8 cellular contexts compared by ENCODE assay signal in the genomic region with DNA sequence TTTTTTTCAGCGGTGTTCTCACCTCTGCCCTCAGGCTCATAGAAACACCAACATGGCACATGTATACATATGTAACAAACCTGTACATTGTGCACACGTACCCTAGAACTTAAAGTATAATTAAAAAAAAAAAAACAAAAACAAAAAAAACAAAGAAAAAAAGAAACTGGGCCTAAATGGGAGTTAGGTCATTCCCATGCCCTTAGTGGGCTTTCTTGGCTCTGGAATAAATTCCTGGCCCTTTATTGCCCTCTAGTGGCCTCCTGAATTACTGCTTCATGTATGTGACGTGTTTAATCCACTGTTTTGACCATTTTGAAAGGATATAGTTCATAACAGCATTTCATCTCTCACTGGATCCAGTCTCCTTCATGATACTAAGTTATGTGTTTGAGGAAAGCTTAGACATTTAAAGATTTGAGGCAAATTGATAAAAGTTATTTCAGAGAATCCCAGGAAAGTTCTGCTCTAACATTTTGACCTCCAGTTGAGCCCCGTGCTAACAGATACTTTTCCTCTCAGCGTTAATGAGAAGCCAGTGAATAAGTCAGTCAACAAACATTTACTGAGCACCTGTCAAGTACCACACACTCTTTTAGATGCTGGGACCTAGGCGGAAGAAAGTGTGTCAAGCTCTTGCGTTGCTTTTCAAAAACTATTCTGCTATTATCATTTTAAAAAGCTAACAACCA. TPM values are rescaled to one million over a fixed set of nuclear protein-coding genes. Genes with fewer than 3 reads are reported as not detected.
DNase-seq lines count a peak whose midpoint lies in the region; ATAC-seq and TF ChIP-seq lines count a peak whose summit lies in the region.

No MANE protein-coding gene starts in this region.

- DNase-seq in AG20443 (ENCODE audit: low spot score): peak; percentile 81
- peak; percentile 68 for DNase-seq in GM12865 (ENCODE audit: low read depth)
- DNase-seq in NCI-H2029 treated with DMSO at 0.1 percent for 48 hours (lab: John Stamatoyannopoulos, UW): peak; percentile 29
- peak; percentile 40 for DNase-seq in WTC11 (ENCODE audit: low spot score)
- DNase-seq in foreskin melanocyte: peak; percentile 54
- DNase-seq in omental fat pad (ENCODE audit: low spot score): no peak
- DNase-seq in mesenteric fat pad (ENCODE audit: low spot score): no peak

- ATAC-seq in WTC11 (peak; percentile 73), omental fat pad (ENCODE audit: low FRiP score) (no peak), GM19395 (IDR thresholded peaks at IDR 0.05; ENCODE audit: unreplicated experiment) (no peak)

- POLR2A ChIA-PET in WTC11 (lab: Charles Lee): no interaction called here

- H3K27ac Mint-ChIP-seq in WTC11: peak overlapping the region; percentile 78

- CTCF ChIA-PET in WTC11 (lab: Charles Lee): interaction anchor here (1.0 to 2.5 kb wide), 9 partner anchors 10 to 570 kb away, joined by 3 to 27 read pairs (median 4); a partner anchor contains a TSS

- peaks cover 11% of the 10 kb centered on the region for H3K36me3 Mint-ChIP-seq in WTC11

- 0 out of 2 replicates have a peak, but pooled peaks cover 3% of the 10 kb centered on the region for H3K27me3 Mint-ChIP-seq in WTC11 (ENCODE audit: low read depth)

- peaks cover 17% of the 10 kb centered on the region for H3K9me3 Mint-ChIP-seq in WTC11

- no peak overlapping the region for H3K4me3 Mint-ChIP-seq in WTC11

- H3K4me3 ChIP-seq in GM12865 (ENCODE audit: low read depth, low read length): no peak overlapping the region

- TF ChIP-seq CTCF in GM12865 (IDR thresholded peaks at IDR 0.05; ENCODE audit: insufficient read depth, low read depth, low read length, missing control alignments) (peak; percentile 69), WTC11 (IDR thresholded peaks at IDR 0.05) (peak; percentile 80), omental fat pad (IDR thresholded peaks at IDR 0.05) (peak in 2 of 3 donors; percentile 46 to 73)

- H3K4me1 Mint-ChIP-seq in WTC11: peaks cover 15% of the 10 kb centered on the region

TF ChIP-seq in WTC11, 78 proteins besides CTCF, POLR2A, EP300 and RAD21 (continues in another document):
- TF ChIP-seq ZNF121 (CRISPR knock-in tag; IDR thresholded peaks at IDR 0.05) (no peak), ESRRA (CRISPR knock-in tag; IDR thresholded peaks at IDR 0.05; ENCODE audit: borderline replicate concordance) (no peak), ZNF219 (CRISPR knock-in tag; IDR thresholded peaks at IDR 0.05; ENCODE audit: borderline replicate concordance) (no peak), GABPB1 (CRISPR knock-in tag; IDR thresholded peaks at IDR 0.05) (no peak), SOX15 (CRISPR knock-in tag; IDR thresholded peaks at IDR 0.05) (no peak), JUN (CRISPR knock-in tag; IDR thresholded peaks at IDR 0.05) (no peak), ZNF671 (CRISPR knock-in tag; IDR thresholded peaks at IDR 0.05) (no peak), TCF7 (CRISPR knock-in tag; IDR thresholded peaks at IDR 0.05; ENCODE audit: low read depth) (no peak)
- TF ChIP-seq, protein P1, sequence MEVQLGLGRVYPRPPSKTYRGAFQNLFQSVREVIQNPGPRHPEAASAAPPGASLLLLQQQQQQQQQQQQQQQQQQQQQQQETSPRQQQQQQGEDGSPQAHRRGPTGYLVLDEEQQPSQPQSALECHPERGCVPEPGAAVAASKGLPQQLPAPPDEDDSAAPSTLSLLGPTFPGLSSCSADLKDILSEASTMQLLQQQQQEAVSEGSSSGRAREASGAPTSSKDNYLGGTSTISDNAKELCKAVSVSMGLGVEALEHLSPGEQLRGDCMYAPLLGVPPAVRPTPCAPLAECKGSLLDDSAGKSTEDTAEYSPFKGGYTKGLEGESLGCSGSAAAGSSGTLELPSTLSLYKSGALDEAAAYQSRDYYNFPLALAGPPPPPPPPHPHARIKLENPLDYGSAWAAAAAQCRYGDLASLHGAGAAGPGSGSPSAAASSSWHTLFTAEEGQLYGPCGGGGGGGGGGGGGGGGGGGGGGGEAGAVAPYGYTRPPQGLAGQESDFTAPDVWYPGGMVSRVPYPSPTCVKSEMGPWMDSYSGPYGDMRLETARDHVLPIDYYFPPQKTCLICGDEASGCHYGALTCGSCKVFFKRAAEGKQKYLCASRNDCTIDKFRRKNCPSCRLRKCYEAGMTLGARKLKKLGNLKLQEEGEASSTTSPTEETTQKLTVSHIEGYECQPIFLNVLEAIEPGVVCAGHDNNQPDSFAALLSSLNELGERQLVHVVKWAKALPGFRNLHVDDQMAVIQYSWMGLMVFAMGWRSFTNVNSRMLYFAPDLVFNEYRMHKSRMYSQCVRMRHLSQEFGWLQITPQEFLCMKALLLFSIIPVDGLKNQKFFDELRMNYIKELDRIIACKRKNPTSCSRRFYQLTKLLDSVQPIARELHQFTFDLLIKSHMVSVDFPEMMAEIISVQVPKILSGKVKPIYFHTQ (CRISPR knock-in tag; IDR thresholded peaks at IDR 0.05): no peak
- TF ChIP-seq, protein P2, sequence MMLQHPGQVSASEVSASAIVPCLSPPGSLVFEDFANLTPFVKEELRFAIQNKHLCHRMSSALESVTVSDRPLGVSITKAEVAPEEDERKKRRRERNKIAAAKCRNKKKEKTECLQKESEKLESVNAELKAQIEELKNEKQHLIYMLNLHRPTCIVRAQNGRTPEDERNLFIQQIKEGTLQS (CRISPR knock-in tag; conservative IDR thresholded peaks at IDR 0.05): no peak
- TF ChIP-seq, protein P3, sequence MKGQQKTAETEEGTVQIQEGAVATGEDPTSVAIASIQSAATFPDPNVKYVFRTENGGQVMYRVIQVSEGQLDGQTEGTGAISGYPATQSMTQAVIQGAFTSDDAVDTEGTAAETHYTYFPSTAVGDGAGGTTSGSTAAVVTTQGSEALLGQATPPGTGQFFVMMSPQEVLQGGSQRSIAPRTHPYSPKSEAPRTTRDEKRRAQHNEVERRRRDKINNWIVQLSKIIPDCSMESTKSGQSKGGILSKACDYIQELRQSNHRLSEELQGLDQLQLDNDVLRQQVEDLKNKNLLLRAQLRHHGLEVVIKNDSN (CRISPR knock-in tag; IDR thresholded peaks at IDR 0.05): no peak
- TF ChIP-seq, protein P4, sequence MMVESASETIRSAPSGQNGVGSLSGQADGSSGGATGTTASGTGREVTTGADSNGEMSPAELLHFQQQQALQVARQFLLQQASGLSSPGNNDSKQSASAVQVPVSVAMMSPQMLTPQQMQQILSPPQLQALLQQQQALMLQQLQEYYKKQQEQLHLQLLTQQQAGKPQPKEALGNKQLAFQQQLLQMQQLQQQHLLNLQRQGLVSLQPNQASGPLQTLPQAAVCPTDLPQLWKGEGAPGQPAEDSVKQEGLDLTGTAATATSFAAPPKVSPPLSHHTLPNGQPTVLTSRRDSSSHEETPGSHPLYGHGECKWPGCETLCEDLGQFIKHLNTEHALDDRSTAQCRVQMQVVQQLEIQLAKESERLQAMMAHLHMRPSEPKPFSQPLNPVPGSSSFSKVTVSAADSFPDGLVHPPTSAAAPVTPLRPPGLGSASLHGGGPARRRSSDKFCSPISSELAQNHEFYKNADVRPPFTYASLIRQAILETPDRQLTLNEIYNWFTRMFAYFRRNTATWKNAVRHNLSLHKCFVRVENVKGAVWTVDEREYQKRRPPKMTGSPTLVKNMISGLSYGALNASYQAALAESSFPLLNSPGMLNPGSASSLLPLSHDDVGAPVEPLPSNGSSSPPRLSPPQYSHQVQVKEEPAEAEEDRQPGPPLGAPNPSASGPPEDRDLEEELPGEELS (CRISPR knock-in tag; IDR thresholded peaks at IDR 0.05): no peak
- TF ChIP-seq, protein P5, sequence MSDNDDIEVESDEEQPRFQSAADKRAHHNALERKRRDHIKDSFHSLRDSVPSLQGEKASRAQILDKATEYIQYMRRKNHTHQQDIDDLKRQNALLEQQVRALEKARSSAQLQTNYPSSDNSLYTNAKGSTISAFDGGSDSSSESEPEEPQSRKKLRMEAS (CRISPR knock-in tag; IDR thresholded peaks at IDR 0.05): no peak
- TF ChIP-seq, protein P6, sequence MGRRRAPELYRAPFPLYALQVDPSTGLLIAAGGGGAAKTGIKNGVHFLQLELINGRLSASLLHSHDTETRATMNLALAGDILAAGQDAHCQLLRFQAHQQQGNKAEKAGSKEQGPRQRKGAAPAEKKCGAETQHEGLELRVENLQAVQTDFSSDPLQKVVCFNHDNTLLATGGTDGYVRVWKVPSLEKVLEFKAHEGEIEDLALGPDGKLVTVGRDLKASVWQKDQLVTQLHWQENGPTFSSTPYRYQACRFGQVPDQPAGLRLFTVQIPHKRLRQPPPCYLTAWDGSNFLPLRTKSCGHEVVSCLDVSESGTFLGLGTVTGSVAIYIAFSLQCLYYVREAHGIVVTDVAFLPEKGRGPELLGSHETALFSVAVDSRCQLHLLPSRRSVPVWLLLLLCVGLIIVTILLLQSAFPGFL (CRISPR knock-in tag; IDR thresholded peaks at IDR 0.05; ENCODE audit: borderline replicate concordance): no peak
- TF ChIP-seq, protein P7, sequence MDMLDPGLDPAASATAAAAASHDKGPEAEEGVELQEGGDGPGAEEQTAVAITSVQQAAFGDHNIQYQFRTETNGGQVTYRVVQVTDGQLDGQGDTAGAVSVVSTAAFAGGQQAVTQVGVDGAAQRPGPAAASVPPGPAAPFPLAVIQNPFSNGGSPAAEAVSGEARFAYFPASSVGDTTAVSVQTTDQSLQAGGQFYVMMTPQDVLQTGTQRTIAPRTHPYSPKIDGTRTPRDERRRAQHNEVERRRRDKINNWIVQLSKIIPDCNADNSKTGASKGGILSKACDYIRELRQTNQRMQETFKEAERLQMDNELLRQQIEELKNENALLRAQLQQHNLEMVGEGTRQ (CRISPR knock-in tag; IDR thresholded peaks at IDR 0.05): no peak
- TF ChIP-seq, protein P8, sequence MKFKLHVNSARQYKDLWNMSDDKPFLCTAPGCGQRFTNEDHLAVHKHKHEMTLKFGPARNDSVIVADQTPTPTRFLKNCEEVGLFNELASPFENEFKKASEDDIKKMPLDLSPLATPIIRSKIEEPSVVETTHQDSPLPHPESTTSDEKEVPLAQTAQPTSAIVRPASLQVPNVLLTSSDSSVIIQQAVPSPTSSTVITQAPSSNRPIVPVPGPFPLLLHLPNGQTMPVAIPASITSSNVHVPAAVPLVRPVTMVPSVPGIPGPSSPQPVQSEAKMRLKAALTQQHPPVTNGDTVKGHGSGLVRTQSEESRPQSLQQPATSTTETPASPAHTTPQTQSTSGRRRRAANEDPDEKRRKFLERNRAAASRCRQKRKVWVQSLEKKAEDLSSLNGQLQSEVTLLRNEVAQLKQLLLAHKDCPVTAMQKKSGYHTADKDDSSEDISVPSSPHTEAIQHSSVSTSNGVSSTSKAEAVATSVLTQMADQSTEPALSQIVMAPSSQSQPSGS (CRISPR knock-in tag; IDR thresholded peaks at IDR 0.05; ENCODE audit: borderline replicate concordance, low read depth): no peak
- TF ChIP-seq, protein P9, sequence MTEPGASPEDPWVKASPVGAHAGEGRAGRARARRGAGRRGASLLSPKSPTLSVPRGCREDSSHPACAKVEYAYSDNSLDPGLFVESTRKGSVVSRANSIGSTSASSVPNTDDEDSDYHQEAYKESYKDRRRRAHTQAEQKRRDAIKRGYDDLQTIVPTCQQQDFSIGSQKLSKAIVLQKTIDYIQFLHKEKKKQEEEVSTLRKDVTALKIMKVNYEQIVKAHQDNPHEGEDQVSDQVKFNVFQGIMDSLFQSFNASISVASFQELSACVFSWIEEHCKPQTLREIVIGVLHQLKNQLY (CRISPR knock-in tag; IDR thresholded peaks at IDR 0.05): no peak

RNA-seq across cellular contexts. Expression of a gene that starts 54.7 kb away (rescaled TPM):
- total RNA-seq in WTC11 (2021): 48.5 to 54.8 TPM (median 49.6 TPM) in 3 replicates
- total RNA-seq in omental fat pad: 100 to 1,000 TPM in 1 of 4 donors, 10 to 100 TPM in 3; 61.5 to 120 (median 70.6) TPM
- total RNA-seq in mesenteric fat pad: 70.8 TPM

Comparison
In these comparisons a context has a peak if more than half of its experiments do, and no peak if none do; other contexts are left out.
1. DNase-seq: peak in AG20443 (single experiment), GM12865 (single experiment), NCI-H2029 treated with DMSO at 0.1 percent for 48 hours (single experiment), WTC11 (single experiment) and foreskin melanocyte (single experiment); none in omental fat pad (single experiment) and mesenteric fat pad (single experiment).
2. Peak in every context shown above with its lines, with median percentiles within 50 percentile points of each other: CTCF ChIP-seq.